ENCODE assay signal across 1 cellular context in the genomic region with DNA sequence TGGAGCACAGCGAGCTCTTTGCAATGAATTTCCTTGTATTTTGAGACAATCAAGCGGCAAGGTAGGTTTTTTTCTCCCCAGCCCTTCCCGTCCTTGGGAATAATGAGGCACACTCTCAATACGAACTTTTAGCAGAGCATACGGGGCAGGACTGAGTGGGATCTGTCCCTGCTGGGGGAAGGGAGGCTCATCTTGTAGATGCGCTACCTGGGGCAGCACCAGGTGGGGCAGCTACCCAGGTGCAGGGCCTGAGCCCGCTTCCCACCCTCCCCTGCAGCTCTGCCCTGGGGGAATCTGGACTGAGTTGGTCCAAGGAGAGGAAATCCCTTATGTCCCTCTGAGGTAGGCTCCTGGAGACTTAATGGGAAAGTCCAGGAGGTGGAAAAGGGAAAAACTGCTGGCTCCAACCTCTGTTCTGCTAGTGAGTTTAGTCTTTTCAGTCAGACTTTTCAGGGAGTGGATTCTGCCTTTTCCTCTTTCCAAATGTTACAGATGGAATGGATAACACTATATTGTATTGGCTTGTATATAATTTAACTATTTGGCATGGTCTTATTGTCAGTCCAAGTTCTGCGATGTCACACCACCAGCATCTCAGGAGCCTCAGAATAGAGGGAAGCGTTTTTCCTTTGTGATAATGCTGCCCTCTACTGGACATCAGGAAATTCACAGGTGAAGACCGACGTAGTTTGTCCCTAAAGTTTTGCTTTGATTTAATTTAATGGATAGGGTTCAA.
TF ChIP-seq lines count a peak whose summit lies in the region.

No MANE protein-coding gene starts in this region.

TF ChIP-seq in H1, 55 proteins besides CTCF, POLR2A, EP300 and RAD21:
- TF ChIP-seq KDM5A (IDR thresholded peaks at IDR 0.05; ENCODE audit: low read length) (no peak), JUND (IDR thresholded peaks at IDR 0.05; ENCODE audit: low read length) (no peak), RXRA (IDR thresholded peaks at IDR 0.05; ENCODE audit: insufficient read depth, low read depth, low read length) (no peak), GTF2F1 (IDR thresholded peaks at IDR 0.05; ENCODE audit: borderline replicate concordance, low read depth, low read length) (no peak), POLR2AphosphoS5 (IDR thresholded peaks at IDR 0.05; ENCODE audit: low read depth, low read length) (no peak), CHD1 (IDR thresholded peaks at IDR 0.05; ENCODE audit: low read depth, low read length) (no peak), RNF2 (IDR thresholded peaks at IDR 0.05; ENCODE audit: borderline replicate concordance, low read depth, low read length, missing control alignments, poor library complexity, severe bottlenecking) (no peak), MAFK (IDR thresholded peaks at IDR 0.05; ENCODE audit: low read depth, low read length) (no peak), CEBPB (IDR thresholded peaks at IDR 0.05; ENCODE audit: low read depth, low read length) (no peak), ASH2L (IDR thresholded peaks at IDR 0.05; ENCODE audit: low read length) (no peak), TBP (IDR thresholded peaks at IDR 0.05; ENCODE audit: low read depth, low read length) (no peak), SIN3A (conservative IDR thresholded peaks at IDR 0.05 in 1 of 2, IDR thresholded peaks at IDR 0.05 in 1 of 2; ENCODE audit: low read depth in 1 of 2, low read length in 2 of 2) (no peak), GABPA (IDR thresholded peaks at IDR 0.05; ENCODE audit: borderline replicate concordance, insufficient read depth, low read length) (no peak), BACH1 (IDR thresholded peaks at IDR 0.05; ENCODE audit: low read length) (no peak), YY1 (IDR thresholded peaks at IDR 0.05; ENCODE audit: low read depth, low read length) (no peak)
- TF ChIP-seq, protein P1, sequence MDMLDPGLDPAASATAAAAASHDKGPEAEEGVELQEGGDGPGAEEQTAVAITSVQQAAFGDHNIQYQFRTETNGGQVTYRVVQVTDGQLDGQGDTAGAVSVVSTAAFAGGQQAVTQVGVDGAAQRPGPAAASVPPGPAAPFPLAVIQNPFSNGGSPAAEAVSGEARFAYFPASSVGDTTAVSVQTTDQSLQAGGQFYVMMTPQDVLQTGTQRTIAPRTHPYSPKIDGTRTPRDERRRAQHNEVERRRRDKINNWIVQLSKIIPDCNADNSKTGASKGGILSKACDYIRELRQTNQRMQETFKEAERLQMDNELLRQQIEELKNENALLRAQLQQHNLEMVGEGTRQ (IDR thresholded peaks at IDR 0.05; ENCODE audit: low read length), result no peak
